25 cellular contexts compared by ENCODE assay signal in the genomic region with DNA sequence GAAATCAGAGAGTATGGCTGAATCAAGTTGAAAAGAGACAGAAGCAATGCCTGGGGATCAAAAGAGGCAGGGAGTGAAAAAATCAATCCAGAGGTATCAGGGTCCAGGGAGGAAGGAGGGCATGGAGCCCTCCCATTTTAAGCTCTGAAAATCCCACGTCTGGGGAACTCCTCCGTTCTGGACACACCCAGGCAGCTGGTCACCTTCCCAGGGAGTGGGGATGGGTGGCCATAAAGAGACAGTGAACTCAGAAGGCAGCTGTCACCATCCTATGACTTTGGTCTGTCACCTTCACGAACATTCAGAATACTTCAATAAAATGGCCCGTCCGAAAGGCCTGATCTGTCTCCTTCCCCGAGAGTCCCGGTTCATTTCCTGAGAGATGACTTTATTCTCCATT.
"Had no signal": no experiment of that assay in that cellular context is flagged by ENCODE, and none has a peak within 500 bp of the region (broad histone marks: within the 10 kb centered on the region; RNA-seq: fewer than 3 reads in every experiment).

No MANE protein-coding gene starts in this region.

- H3K36me3 ChIP-seq: left lung, sigmoid colon, tibial artery, upper lobe of left lung, uterus had no signal

- H3K27ac ChIP-seq: dorsolateral prefrontal cortex, hepatocyte, left lung, psoas muscle, sigmoid colon, testis, tibial artery, upper lobe of left lung, uterus had no signal

- H3K27me3 ChIP-seq: left lung, sigmoid colon, testis, upper lobe of left lung, uterus had no signal

- ATAC-seq: left lung; naive thymus-derived CD8-positive, alpha-beta T cell; psoas muscle; right cardiac atrium; stimulated activated effector memory CD8-positive, alpha-beta T cell treated with anti-CD3 and anti-CD28 coated beads, Interleukin-12 subunit alpha, Interleukin-12 subunit beta, amount 100 ng/mL, for 72 hours; stimulated activated naive CD8-positive, alpha-beta T cell treated with anti-CD3 and anti-CD28 coated beads, Interleukin-15, Interleukin-2, amounts not matched to agents 100 U/mL and 50 U/mL, for 24 hours had no signal

- H3K36me3 Mint-ChIP-seq: mesothelial cell of epicardium; naive thymus-derived CD8-positive, alpha-beta T cell; stimulated activated effector memory CD8-positive, alpha-beta T cell treated with anti-CD3 and anti-CD28 coated beads, Interleukin-12 subunit alpha, Interleukin-12 subunit beta, amount 100 ng/mL, for 72 hours had no signal

- H3K9me3 Mint-ChIP-seq: mesothelial cell of epicardium; naive thymus-derived CD8-positive, alpha-beta T cell; nephron progenitor cell; stimulated activated effector memory CD8-positive, alpha-beta T cell treated with anti-CD3 and anti-CD28 coated beads, Interleukin-12 subunit alpha, Interleukin-12 subunit beta, amount 100 ng/mL, for 72 hours had no signal

- H3K27ac Mint-ChIP-seq: mesothelial cell of epicardium; nephron progenitor cell; stimulated activated effector memory CD8-positive, alpha-beta T cell treated with anti-CD3 and anti-CD28 coated beads, Interleukin-12 subunit alpha, Interleukin-12 subunit beta, amount 100 ng/mL, for 72 hours had no signal

- H3K4me2 ChIP-seq: hepatocyte had no signal

- H3K4me3 ChIP-seq: dorsolateral prefrontal cortex, hepatocyte, left lung, psoas muscle, sigmoid colon, testis, tibial artery, upper lobe of left lung, uterus had no signal

- H3K4me1 Mint-ChIP-seq: stimulated activated effector memory CD8-positive, alpha-beta T cell treated with anti-CD3 and anti-CD28 coated beads, Interleukin-12 subunit alpha, Interleukin-12 subunit beta, amount 100 ng/mL, for 72 hours had no signal

- DNase-seq: dorsolateral prefrontal cortex; effector CD4-positive, alpha-beta T cell; head of caudate nucleus; kidney; left lung; mesenchymal stem cell; naive thymus-derived CD8-positive, alpha-beta T cell; nephron progenitor cell; nucleus accumbens; posterior cingulate gyrus; psoas muscle; right cardiac atrium; sigmoid colon; stimulated activated CD4-positive, alpha-beta T cell treated with anti-CD3 and anti-CD28 coated beads, Interleukin-2, amount 100 ng/mL, for 24 hours; stimulated activated CD4-positive, alpha-beta T cell treated with anti-CD3 and anti-CD28 coated beads, Interleukin-4, amount 100 ng/mL, for 24 hours; stimulated activated naive CD8-positive, alpha-beta T cell treated with anti-CD3 and anti-CD28 coated beads, Interleukin-15, Interleukin-2, amounts not matched to agents 100 U/mL and 50 U/mL, for 24 hours; substantia nigra; testis; tibial artery; upper lobe of left lung; uterus had no signal

- FAIRE-seq: frontal cortex, kidney had no signal

- H3K4me3 Mint-ChIP-seq: mesothelial cell of epicardium; naive thymus-derived CD8-positive, alpha-beta T cell; nephron progenitor cell; stimulated activated effector memory CD8-positive, alpha-beta T cell treated with anti-CD3 and anti-CD28 coated beads, Interleukin-12 subunit alpha, Interleukin-12 subunit beta, amount 100 ng/mL, for 72 hours had no signal

- H3K9me3 ChIP-seq: left lung, psoas muscle, sigmoid colon, testis, tibial artery, upper lobe of left lung, uterus had no signal

- H3K4me1 ChIP-seq: psoas muscle, sigmoid colon, tibial artery, uterus had no signal
